9 cellular contexts compared by ENCODE assay signal in genomic region chr2:108587621-108588020, GRCh38. TPM values are rescaled to one million over a fixed set of nuclear protein-coding genes. Genes with fewer than 3 reads are reported as not detected.
A peak's percentile ranks its signal among the peaks of the same experiment; 100 is the strongest.
DNase-seq lines count a peak whose midpoint lies in the region; ATAC-seq and TF ChIP-seq lines count a peak whose summit lies in the region.
"Had no signal": no experiment of that assay in that cellular context is flagged by ENCODE, and none has a peak within 500 bp of the region (broad histone marks: within the 10 kb centered on the region; RNA-seq: fewer than 3 reads in every experiment).

No MANE protein-coding gene starts in this region.

- no peak overlapping the region for H3K4me3 Mint-ChIP-seq in WTC11

- peaks cover 22% of the 10 kb centered on the region for H3K4me1 Mint-ChIP-seq in WTC11

- H3K36me3 ChIP-seq in ascending aorta, result no peaks in the 10 kb centered on the region
- no peaks in the 10 kb centered on the region for H3K36me3 ChIP-seq in smooth muscle cell (ENCODE audit: low read depth)

- H3K9me3 Mint-ChIP-seq in WTC11, result peaks cover 5% of the 10 kb centered on the region

- DNase-seq in HL-60 (ENCODE audit: low read depth in 1 of 2, low spot score in 1 of 2), result no peak
- peak in 1 of 2 donors; percentile 81 for DNase-seq in ascending aorta (ENCODE audit: low spot score in 2 of 2)
- DNase-seq in hepatic stellate cell (ENCODE audit: low spot score), result peak; percentile 44
- DNase-seq in smooth muscle cell (lab: John Stamatoyannopoulos, UW; ENCODE audit: unreplicated experiment), result no peak
- DNase-seq in SW480 (ENCODE audit: low spot score), result no peak
- DNase-seq in WTC11 (ENCODE audit: low spot score), result no peak
- no peak for DNase-seq in mucosa of gallbladder (ENCODE audit: low spot score)
- DNase-seq: NCI-H1048 had no signal

- POLR2A ChIA-PET in WTC11 (lab: Charles Lee), result interaction anchor here (1.4 kb wide), 1 partner anchor 13 kb away, joined by 4 read pairs; no protein-coding TSS in a partner anchor

- H3K4me2 ChIP-seq in smooth muscle cell, result peak overlapping the region; percentile 72

- TF ChIP-seq CTCF in HL-60 (IDR thresholded peaks at IDR 0.05; ENCODE audit: insufficient read depth, low read length) (no peak), ascending aorta (IDR thresholded peaks at IDR 0.05) (no peak), smooth muscle cell (IDR thresholded peaks at IDR 0.05; ENCODE audit: borderline replicate concordance, insufficient read depth, poor library complexity, severe bottlenecking) (no peak), WTC11 (IDR thresholded peaks at IDR 0.05) (no peak)

- intact Hi-C loops in ascending aorta (cut with DNase I), result loop anchor here (2.0 to 10.0 kb wide), 2 partner anchors 139 to 193 kb away; partner anchors contain the start of gene GCC2

- H3K27me3 ChIP-seq in HL-60 (ENCODE audit: insufficient read depth, poor library complexity, severe bottlenecking), result no peaks in the 10 kb centered on the region
- no peaks in the 10 kb centered on the region for H3K27me3 ChIP-seq in ascending aorta
- no peaks in the 10 kb centered on the region for H3K27me3 ChIP-seq in smooth muscle cell (ENCODE audit: low read depth)

- peak overlapping the region; percentile 62 for H3K9ac ChIP-seq in smooth muscle cell (ENCODE audit: low read depth)

- H3K4me1 ChIP-seq in ascending aorta (peaks cover 5 to 30% of the 10 kb centered on the region in 2 donors), smooth muscle cell (ENCODE audit: low read depth) (peaks cover 30% of the 10 kb centered on the region)

- CTCF ChIA-PET in WTC11 (lab: Charles Lee), result interaction anchor here (1.1 to 5.7 kb wide), 2 partner anchors 49 to 403 kb away, joined by 4 to 42 read pairs; no protein-coding TSS in a partner anchor

- 22% methylated on average over 6 of the region's 6 CpGs for WGBS in smooth muscle cell (ENCODE audit: low lambda C conversion rate)

- peaks cover 86% of the 10 kb centered on the region for H3K79me2 ChIP-seq in smooth muscle cell (ENCODE audit: low read depth)

- H4K20me1 ChIP-seq in smooth muscle cell (ENCODE audit: low read depth), result peaks cover 2% of the 10 kb centered on the region

- H3F3A ChIP-seq in smooth muscle cell (ENCODE audit: low read depth), result peaks cover 24% of the 10 kb centered on the region

- ATAC-seq in WTC11, result no peak
- no peak for ATAC-seq in HG03432 (IDR thresholded peaks at IDR 0.05; ENCODE audit: unreplicated experiment)

- no peak overlapping the region for H3K27ac Mint-ChIP-seq in WTC11

- no peaks in the 10 kb centered on the region for H3K27me3 Mint-ChIP-seq in WTC11 (ENCODE audit: low read depth)

- H3K4me3 ChIP-seq in HL-60 (replicated peaks; ENCODE audit: insufficient read depth, low read length) (no peak overlapping the region), ascending aorta (no peak overlapping the region), smooth muscle cell (no peak overlapping the region)

- H3K27ac ChIP-seq in HL-60 (replicated peaks) (peak overlapping the region; percentile 70), ascending aorta (peak overlapping the region; percentile 77 to 81), smooth muscle cell (ENCODE audit: low read depth) (peak overlapping the region; percentile 88)

- H3K9me3 ChIP-seq in ascending aorta, result no peaks in the 10 kb centered on the region
- H3K9me3 ChIP-seq in smooth muscle cell (replicated peaks; ENCODE audit: low read depth), result no peaks in the 10 kb centered on the region

- no peaks in the 10 kb centered on the region for H3K36me3 Mint-ChIP-seq in WTC11

- no peak overlapping the region for H2AFZ ChIP-seq in smooth muscle cell (ENCODE audit: low read depth)

TF ChIP-seq in WTC11, 78 proteins besides CTCF, POLR2A, EP300 and RAD21:
- no peak for TF ChIP-seq ZBTB21 (CRISPR knock-in tag; IDR thresholded peaks at IDR 0.05; ENCODE audit: borderline replicate concordance)
- TF ChIP-seq, protein P1, sequence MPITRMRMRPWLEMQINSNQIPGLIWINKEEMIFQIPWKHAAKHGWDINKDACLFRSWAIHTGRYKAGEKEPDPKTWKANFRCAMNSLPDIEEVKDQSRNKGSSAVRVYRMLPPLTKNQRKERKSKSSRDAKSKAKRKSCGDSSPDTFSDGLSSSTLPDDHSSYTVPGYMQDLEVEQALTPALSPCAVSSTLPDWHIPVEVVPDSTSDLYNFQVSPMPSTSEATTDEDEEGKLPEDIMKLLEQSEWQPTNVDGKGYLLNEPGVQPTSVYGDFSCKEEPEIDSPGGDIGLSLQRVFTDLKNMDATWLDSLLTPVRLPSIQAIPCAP (CRISPR knock-in tag; IDR thresholded peaks at IDR 0.05), result no peak
- TF ChIP-seq, protein P2, sequence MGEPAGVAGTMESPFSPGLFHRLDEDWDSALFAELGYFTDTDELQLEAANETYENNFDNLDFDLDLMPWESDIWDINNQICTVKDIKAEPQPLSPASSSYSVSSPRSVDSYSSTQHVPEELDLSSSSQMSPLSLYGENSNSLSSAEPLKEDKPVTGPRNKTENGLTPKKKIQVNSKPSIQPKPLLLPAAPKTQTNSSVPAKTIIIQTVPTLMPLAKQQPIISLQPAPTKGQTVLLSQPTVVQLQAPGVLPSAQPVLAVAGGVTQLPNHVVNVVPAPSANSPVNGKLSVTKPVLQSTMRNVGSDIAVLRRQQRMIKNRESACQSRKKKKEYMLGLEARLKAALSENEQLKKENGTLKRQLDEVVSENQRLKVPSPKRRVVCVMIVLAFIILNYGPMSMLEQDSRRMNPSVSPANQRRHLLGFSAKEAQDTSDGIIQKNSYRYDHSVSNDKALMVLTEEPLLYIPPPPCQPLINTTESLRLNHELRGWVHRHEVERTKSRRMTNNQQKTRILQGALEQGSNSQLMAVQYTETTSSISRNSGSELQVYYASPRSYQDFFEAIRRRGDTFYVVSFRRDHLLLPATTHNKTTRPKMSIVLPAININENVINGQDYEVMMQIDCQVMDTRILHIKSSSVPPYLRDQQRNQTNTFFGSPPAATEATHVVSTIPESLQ (CRISPR knock-in tag; IDR thresholded peaks at IDR 0.05), result no peak
- no peak for TF ChIP-seq GABPB1 (CRISPR knock-in tag; IDR thresholded peaks at IDR 0.05)
- TF ChIP-seq SMAD3 (CRISPR knock-in tag; IDR thresholded peaks at IDR 0.05; ENCODE audit: borderline replicate concordance), result no peak
- TF ChIP-seq, protein P3, sequence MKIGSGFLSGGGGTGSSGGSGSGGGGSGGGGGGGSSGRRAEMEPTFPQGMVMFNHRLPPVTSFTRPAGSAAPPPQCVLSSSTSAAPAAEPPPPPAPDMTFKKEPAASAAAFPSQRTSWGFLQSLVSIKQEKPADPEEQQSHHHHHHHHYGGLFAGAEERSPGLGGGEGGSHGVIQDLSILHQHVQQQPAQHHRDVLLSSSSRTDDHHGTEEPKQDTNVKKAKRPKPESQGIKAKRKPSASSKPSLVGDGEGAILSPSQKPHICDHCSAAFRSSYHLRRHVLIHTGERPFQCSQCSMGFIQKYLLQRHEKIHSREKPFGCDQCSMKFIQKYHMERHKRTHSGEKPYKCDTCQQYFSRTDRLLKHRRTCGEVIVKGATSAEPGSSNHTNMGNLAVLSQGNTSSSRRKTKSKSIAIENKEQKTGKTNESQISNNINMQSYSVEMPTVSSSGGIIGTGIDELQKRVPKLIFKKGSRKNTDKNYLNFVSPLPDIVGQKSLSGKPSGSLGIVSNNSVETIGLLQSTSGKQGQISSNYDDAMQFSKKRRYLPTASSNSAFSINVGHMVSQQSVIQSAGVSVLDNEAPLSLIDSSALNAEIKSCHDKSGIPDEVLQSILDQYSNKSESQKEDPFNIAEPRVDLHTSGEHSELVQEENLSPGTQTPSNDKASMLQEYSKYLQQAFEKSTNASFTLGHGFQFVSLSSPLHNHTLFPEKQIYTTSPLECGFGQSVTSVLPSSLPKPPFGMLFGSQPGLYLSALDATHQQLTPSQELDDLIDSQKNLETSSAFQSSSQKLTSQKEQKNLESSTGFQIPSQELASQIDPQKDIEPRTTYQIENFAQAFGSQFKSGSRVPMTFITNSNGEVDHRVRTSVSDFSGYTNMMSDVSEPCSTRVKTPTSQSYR (CRISPR knock-in tag; IDR thresholded peaks at IDR 0.05), result no peak
- no peak for TF ChIP-seq MAX (CRISPR knock-in tag; IDR thresholded peaks at IDR 0.05)
- no peak for TF ChIP-seq CREM (CRISPR knock-in tag; IDR thresholded peaks at IDR 0.05)
- no peak for TF ChIP-seq MXD4 (CRISPR knock-in tag; IDR thresholded peaks at IDR 0.05; ENCODE audit: borderline replicate concordance)
TF ChIP-seq in WTC11: peak in this region for 0.

RNA-seq across cellular contexts. Expression of gene LIMS1, which starts 53.4 kb away (rescaled TPM):
- 39.8 TPM for total RNA-seq in ascending aorta
- total RNA-seq in smooth muscle cell, result 147 and 155 TPM in 2 replicates
- polyA plus RNA-seq in smooth muscle cell, result 56.9 and 63.1 TPM in 2 replicates
- total RNA-seq in WTC11 (2021), result 40.7 to 50.6 TPM (median 43.4 TPM) in 3 replicates
- total RNA-seq in mucosa of gallbladder, result 64.1 TPM
